In the genomic region with DNA sequence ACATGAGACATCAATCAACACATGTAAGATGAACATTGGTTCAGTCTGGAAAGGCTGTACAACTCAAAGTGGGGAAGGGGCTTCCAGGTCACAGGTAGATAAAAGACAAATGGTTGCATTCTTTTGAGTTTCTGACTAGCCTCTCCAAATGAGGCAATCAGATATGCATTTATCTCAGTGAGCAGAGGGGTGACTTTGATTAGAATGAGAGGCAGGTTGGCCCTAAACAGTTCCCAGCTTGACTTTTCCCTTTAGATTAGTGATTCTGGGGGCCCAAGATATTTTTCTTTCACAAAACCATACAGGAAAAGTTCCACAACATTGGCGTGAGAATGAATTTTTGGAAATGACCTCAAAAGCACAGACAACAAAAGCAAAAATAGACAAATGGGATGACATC, we compare ENCODE assay signal across 22 cellular contexts. TPM values are rescaled to one million over a fixed set of nuclear protein-coding genes. Genes with fewer than 3 reads are reported as not detected.
"Had no signal": no experiment of that assay in that cellular context is flagged by ENCODE, and none has a peak within 500 bp of the region (broad histone marks: within the 10 kb centered on the region; RNA-seq: fewer than 3 reads in every experiment).

No MANE protein-coding gene starts in this region.

RNA-seq across cellular contexts. Expression of a gene that starts 28.9 kb away (rescaled TPM):
- total RNA-seq: activated CD4-positive, alpha-beta memory T cell treated with anti-CD3 and anti-CD28 coated beads for 36 hours; activated CD4-positive, alpha-beta T cell treated with anti-CD3 and anti-CD28 coated beads for 36 hours; activated CD4-positive, alpha-beta T cell treated with anti-CD3 and anti-CD28 coated beads, Interleukin-2, amount 10 ng/mL, durations not matched to agents 24 days and 14 days; activated CD8-positive, alpha-beta memory T cell treated with anti-CD3 and anti-CD28 coated beads for 36 hours; activated CD8-positive, alpha-beta memory T cell treated with anti-CD3 and anti-CD28 coated beads, Interleukin-2, amount 10 ng/mL, durations not matched to agents 7 days and 5 days; activated CD8-positive, alpha-beta T cell treated with anti-CD3 and anti-CD28 coated beads, Interleukin-2, amount 10 ng/mL, durations not matched to agents 7 days and 5 days; activated naive CD4-positive, alpha-beta T cell treated with anti-CD3 and anti-CD28 coated beads for 36 hours; activated naive CD8-positive, alpha-beta T cell treated with anti-CD3 and anti-CD28 coated beads for 36 hours; activated T-helper 1 cell treated with anti-CD3 and anti-CD28 coated beads, Interleukin-12 subunit alpha, Interleukin-12 subunit beta, Interleukin-2, Interleukin-4 antibody, amounts not matched to agents 30 ng/mL and 10 ng/mL and 1 ng/mL, durations not matched to agents 14 hours and 24 hours and 36 hours; activated T-helper 2 cell treated with anti-CD3 and anti-CD28 coated beads, Interferon-gamma antibody, Interleukin-2, Interleukin-4, amounts not matched to agents 10 μg/mL and 5 μg/mL and 100 μg/mL, durations not matched to agents 14 hours and 24 hours and 36 hours; adrenal gland; aorta; body of pancreas; chondrocyte; dermis blood vessel endothelial cell; esophagus squamous epithelium; fibroblast of lung; fibroblast of villous mesenchyme; gastroesophageal sphincter; glomerular endothelial cell; heart right ventricle; T-helper 17 cell had no signal
- polyA plus RNA-seq: adrenal gland, fibroblast of lung, heart right ventricle had no signal

RNA-seq across cellular contexts. Expression of a gene that starts 49.9 kb away (rescaled TPM):
- total RNA-seq: activated CD4-positive, alpha-beta memory T cell treated with anti-CD3 and anti-CD28 coated beads for 36 hours; activated CD4-positive, alpha-beta T cell treated with anti-CD3 and anti-CD28 coated beads for 36 hours; activated CD4-positive, alpha-beta T cell treated with anti-CD3 and anti-CD28 coated beads, Interleukin-2, amount 10 ng/mL, durations not matched to agents 24 days and 14 days; activated CD8-positive, alpha-beta memory T cell treated with anti-CD3 and anti-CD28 coated beads for 36 hours; activated CD8-positive, alpha-beta memory T cell treated with anti-CD3 and anti-CD28 coated beads, Interleukin-2, amount 10 ng/mL, durations not matched to agents 7 days and 5 days; activated CD8-positive, alpha-beta T cell treated with anti-CD3 and anti-CD28 coated beads, Interleukin-2, amount 10 ng/mL, durations not matched to agents 7 days and 5 days; activated naive CD4-positive, alpha-beta T cell treated with anti-CD3 and anti-CD28 coated beads for 36 hours; activated naive CD8-positive, alpha-beta T cell treated with anti-CD3 and anti-CD28 coated beads for 36 hours; activated T-helper 1 cell treated with anti-CD3 and anti-CD28 coated beads, Interleukin-12 subunit alpha, Interleukin-12 subunit beta, Interleukin-2, Interleukin-4 antibody, amounts not matched to agents 30 ng/mL and 10 ng/mL and 1 ng/mL, durations not matched to agents 14 hours and 24 hours and 36 hours; aorta; chondrocyte; fibroblast of lung; fibroblast of villous mesenchyme; glomerular endothelial cell had no signal
- polyA plus RNA-seq: adrenal gland, aorta, fibroblast of lung had no signal
